ENCODE assay signal across 1 cellular context in the genomic region with DNA sequence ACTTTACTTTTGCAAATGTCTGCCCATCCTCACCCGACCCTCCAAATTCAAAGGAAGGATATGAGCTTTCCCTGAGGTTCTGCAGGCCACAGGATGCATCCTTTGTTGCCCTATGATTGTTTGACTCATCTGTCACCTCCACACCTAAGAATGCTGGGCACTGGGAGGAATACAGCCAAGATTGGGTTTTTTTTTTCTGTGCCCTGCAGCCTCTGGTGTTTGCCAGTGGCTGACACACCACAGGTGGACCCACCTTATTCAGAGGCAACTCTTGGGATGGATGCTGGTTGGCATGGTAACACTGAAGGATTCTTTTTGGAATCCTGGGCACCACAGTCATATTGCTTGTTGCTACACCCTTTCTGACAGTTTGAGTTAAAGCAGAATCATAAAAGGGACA.
TF ChIP-seq lines count a peak whose summit lies in the region.

No MANE protein-coding gene starts in this region.

TF ChIP-seq in K562, 482 proteins besides CTCF, POLR2A, EP300 and RAD21:
- TF ChIP-seq, protein P1, sequence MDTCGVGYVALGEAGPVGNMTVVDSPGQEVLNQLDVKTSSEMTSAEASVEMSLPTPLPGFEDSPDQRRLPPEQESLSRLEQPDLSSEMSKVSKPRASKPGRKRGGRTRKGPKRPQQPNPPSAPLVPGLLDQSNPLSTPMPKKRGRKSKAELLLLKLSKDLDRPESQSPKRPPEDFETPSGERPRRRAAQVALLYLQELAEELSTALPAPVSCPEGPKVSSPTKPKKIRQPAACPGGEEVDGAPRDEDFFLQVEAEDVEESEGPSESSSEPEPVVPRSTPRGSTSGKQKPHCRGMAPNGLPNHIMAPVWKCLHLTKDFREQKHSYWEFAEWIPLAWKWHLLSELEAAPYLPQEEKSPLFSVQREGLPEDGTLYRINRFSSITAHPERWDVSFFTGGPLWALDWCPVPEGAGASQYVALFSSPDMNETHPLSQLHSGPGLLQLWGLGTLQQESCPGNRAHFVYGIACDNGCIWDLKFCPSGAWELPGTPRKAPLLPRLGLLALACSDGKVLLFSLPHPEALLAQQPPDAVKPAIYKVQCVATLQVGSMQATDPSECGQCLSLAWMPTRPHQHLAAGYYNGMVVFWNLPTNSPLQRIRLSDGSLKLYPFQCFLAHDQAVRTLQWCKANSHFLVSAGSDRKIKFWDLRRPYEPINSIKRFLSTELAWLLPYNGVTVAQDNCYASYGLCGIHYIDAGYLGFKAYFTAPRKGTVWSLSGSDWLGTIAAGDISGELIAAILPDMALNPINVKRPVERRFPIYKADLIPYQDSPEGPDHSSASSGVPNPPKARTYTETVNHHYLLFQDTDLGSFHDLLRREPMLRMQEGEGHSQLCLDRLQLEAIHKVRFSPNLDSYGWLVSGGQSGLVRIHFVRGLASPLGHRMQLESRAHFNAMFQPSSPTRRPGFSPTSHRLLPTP (IDR thresholded peaks at IDR 0.05; ENCODE audit: borderline replicate concordance, extremely low read depth, insufficient read length): no peak
- TF ChIP-seq, protein P2, sequence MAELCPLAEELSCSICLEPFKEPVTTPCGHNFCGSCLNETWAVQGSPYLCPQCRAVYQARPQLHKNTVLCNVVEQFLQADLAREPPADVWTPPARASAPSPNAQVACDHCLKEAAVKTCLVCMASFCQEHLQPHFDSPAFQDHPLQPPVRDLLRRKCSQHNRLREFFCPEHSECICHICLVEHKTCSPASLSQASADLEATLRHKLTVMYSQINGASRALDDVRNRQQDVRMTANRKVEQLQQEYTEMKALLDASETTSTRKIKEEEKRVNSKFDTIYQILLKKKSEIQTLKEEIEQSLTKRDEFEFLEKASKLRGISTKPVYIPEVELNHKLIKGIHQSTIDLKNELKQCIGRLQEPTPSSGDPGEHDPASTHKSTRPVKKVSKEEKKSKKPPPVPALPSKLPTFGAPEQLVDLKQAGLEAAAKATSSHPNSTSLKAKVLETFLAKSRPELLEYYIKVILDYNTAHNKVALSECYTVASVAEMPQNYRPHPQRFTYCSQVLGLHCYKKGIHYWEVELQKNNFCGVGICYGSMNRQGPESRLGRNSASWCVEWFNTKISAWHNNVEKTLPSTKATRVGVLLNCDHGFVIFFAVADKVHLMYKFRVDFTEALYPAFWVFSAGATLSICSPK (IDR thresholded peaks at IDR 0.05; ENCODE audit: borderline replicate concordance): no peak
- TF ChIP-seq RFX1 (IDR thresholded peaks at IDR 0.05) (peak; percentile 21), NCOA4 (IDR thresholded peaks at IDR 0.05; ENCODE audit: partially characterized antibody) (no peak)
- TF ChIP-seq, protein P3, sequence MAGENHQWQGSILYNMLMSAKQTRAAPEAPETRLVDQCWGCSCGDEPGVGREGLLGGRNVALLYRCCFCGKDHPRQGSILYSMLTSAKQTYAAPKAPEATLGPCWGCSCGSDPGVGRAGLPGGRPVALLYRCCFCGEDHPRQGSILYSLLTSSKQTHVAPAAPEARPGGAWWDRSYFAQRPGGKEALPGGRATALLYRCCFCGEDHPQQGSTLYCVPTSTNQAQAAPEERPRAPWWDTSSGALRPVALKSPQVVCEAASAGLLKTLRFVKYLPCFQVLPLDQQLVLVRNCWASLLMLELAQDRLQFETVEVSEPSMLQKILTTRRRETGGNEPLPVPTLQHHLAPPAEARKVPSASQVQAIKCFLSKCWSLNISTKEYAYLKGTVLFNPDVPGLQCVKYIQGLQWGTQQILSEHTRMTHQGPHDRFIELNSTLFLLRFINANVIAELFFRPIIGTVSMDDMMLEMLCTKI (IDR thresholded peaks at IDR 0.05; ENCODE audit: partially characterized antibody): no peak
